Comparison of ENCODE assay signal across 18 cellular contexts in genomic region chr1:193666485-193667083, GRCh38.
DNase-seq lines count a peak whose midpoint lies in the region; ATAC-seq, FAIRE-seq and TF ChIP-seq lines count a peak whose summit lies in the region.
"Had no signal": no experiment of that assay in that cellular context is flagged by ENCODE, and none has a peak within 500 bp of the region (broad histone marks: within the 10 kb centered on the region; RNA-seq: fewer than 3 reads in every experiment).

No MANE protein-coding gene starts in this region.

- no peak for ATAC-seq in activated T-cell treated with anti-CD3 and anti-CD28 coated beads, Interleukin-2, amount 50 U/mL, for 4 hours
- peak; percentile 39 for ATAC-seq in effector memory CD8-positive, alpha-beta T cell (replicated peaks)
- no peak for ATAC-seq in GM18498 (IDR thresholded peaks at IDR 0.05; ENCODE audit: unreplicated experiment)
- ATAC-seq: A549, HepG2 had no signal

- H3K9ac ChIP-seq in endodermal cell (ENCODE audit: extremely low read depth, low read length, poor library complexity, severe bottlenecking): no peak overlapping the region

- peak overlapping the region in 6 of 7 donors; percentile 39 to 83 (median 64) for H3K27ac Mint-ChIP-seq in CD4-positive, alpha-beta memory T cell
- H3K27ac Mint-ChIP-seq in effector memory CD8-positive, alpha-beta T cell: peak overlapping the region in 1 of 2 donors; percentile 51
- H3K27ac Mint-ChIP-seq in endodermal cell: no peak overlapping the region
- H3K27ac Mint-ChIP-seq: HFFc6 had no signal

- H3K27me3 Mint-ChIP-seq in activated T-cell treated with anti-CD3 and anti-CD28 coated beads, Interleukin-2, amount 50 U/mL, for 4 hours (ENCODE audit: low read depth): no peaks in the 10 kb centered on the region
- H3K27me3 Mint-ChIP-seq in CD4-positive, alpha-beta memory T cell: no peaks in the 10 kb centered on the region
- H3K27me3 Mint-ChIP-seq in effector memory CD8-positive, alpha-beta T cell: no peaks in the 10 kb centered on the region
- no peaks in the 10 kb centered on the region for H3K27me3 Mint-ChIP-seq in endodermal cell (ENCODE audit: insufficient read depth)

- H3K4me3 Mint-ChIP-seq in activated T-cell treated with anti-CD3 and anti-CD28 coated beads, Interleukin-2, amount 50 U/mL, for 4 hours: peak overlapping the region; percentile 39
- H3K4me3 Mint-ChIP-seq in CD4-positive, alpha-beta memory T cell: peak overlapping the region; percentile 22 to 75 (median 52)
- peak overlapping the region in 1 of 2 donors; percentile 53 for H3K4me3 Mint-ChIP-seq in effector memory CD8-positive, alpha-beta T cell
- H3K4me3 Mint-ChIP-seq in endodermal cell: no peak overlapping the region
- H3K4me3 Mint-ChIP-seq: HFFc6 had no signal

- no peak overlapping the region for H3K4me3 ChIP-seq in CD4-positive, alpha-beta memory T cell (ENCODE audit: low read length in 2 of 2)
- no peak overlapping the region for H3K4me3 ChIP-seq in endodermal cell (ENCODE audit: low read length)
- H3K4me3 ChIP-seq: A549 had no signal

- H3K4me1 Mint-ChIP-seq in activated T-cell treated with anti-CD3 and anti-CD28 coated beads, Interleukin-2, amount 50 U/mL, for 4 hours (ENCODE audit: low read depth): peaks cover 9% of the 10 kb centered on the region
- peaks cover 0 to 20% (median 16%) of the 10 kb centered on the region in 4 donors for H3K4me1 Mint-ChIP-seq in CD4-positive, alpha-beta memory T cell
- H3K4me1 Mint-ChIP-seq in effector memory CD8-positive, alpha-beta T cell (ENCODE audit: low read depth in 2 of 2): peaks cover 0 to 15% of the 10 kb centered on the region in 2 donors
- H3K4me1 Mint-ChIP-seq in endodermal cell: no peaks in the 10 kb centered on the region

- TF ChIP-seq CTCF in D721Med (IDR thresholded peaks at IDR 0.05; ENCODE audit: insufficient read depth, missing control alignments): no peak
- no peak for TF ChIP-seq CTCF in endodermal cell (conservative IDR thresholded peaks at IDR 0.05)

- POLR2A ChIA-PET in CD4-positive, alpha-beta memory T cell (lab: Charles Lee; ENCODE audit: partially characterized antibody): interaction anchor here (1.6 kb wide), 1 partner anchor 186 kb away, joined by 3 read pairs; no protein-coding TSS in a partner anchor

- CTCF ChIA-PET in CD4-positive, alpha-beta memory T cell (lab: Charles Lee; ENCODE audit: partially characterized antibody): interaction anchor here (1.3 kb wide), 1 partner anchor 36 kb away, joined by 5 read pairs; no protein-coding TSS in a partner anchor

- no peaks in the 10 kb centered on the region for H3K27me3 ChIP-seq in CD4-positive, alpha-beta memory T cell (ENCODE audit: insufficient read depth, low read length)
- no peaks in the 10 kb centered on the region for H3K27me3 ChIP-seq in endodermal cell (ENCODE audit: control insufficient read depth, insufficient read depth, low read length, poor library complexity, severe bottlenecking)
- H3K27me3 ChIP-seq: BE2C had no signal

- H3K4me1 ChIP-seq in CD4-positive, alpha-beta memory T cell (ENCODE audit: insufficient read depth, low read length): no peaks in the 10 kb centered on the region
- no peaks in the 10 kb centered on the region for H3K4me1 ChIP-seq in endodermal cell (ENCODE audit: control insufficient read depth, insufficient read depth, low read length)
- H3K4me1 ChIP-seq: A549, BE2C had no signal

- peaks cover 3% of the 10 kb centered on the region for H3K9me3 Mint-ChIP-seq in activated T-cell treated with anti-CD3 and anti-CD28 coated beads, Interleukin-2, amount 50 U/mL, for 4 hours
- peaks cover 0 to 5% (median 2%) of the 10 kb centered on the region in 8 donors for H3K9me3 Mint-ChIP-seq in CD4-positive, alpha-beta memory T cell
- H3K9me3 Mint-ChIP-seq in effector memory CD8-positive, alpha-beta T cell: peaks cover 2 to 6% of the 10 kb centered on the region in 2 donors
- H3K9me3 Mint-ChIP-seq in endodermal cell: no peaks in the 10 kb centered on the region
- H3K9me3 Mint-ChIP-seq: HFFc6 had no signal

- DNase-seq in activated T-cell treated with anti-CD3 and anti-CD28 coated beads, Interleukin-2, amount 50 U/mL, for 4 hours: no peak
- no peak for DNase-seq in activated T-cell treated with anti-CD3 and anti-CD28 coated beads, Interleukin-2, amount 50 U/mL, for 1 hour
- no peak for DNase-seq in CD4-positive, alpha-beta memory T cell
- DNase-seq in D721Med (ENCODE audit: insufficient read length, low spot score) (no peak), endodermal cell (no peak)
- DNase-seq in effector memory CD8-positive, alpha-beta T cell: no peak
- DNase-seq: BE2C, DMS153, DND-41, GDM1, HCEC 1CT, HFFc6 had no signal

- peak; percentile 63 for FAIRE-seq in D721Med (lab: Jason Lieb, UNC)
- FAIRE-seq: A549, GM12892, HepG2, HTR-8/SVneo had no signal

- intact Hi-C loops in CD4-positive, alpha-beta memory T cell (cut with micrococcal nuclease): no loop called here

- no peaks in the 10 kb centered on the region for H3K9me3 ChIP-seq in CD4-positive, alpha-beta memory T cell (ENCODE audit: control insufficient read depth in 1 of 2, low read length in 2 of 2)
- H3K9me3 ChIP-seq in endodermal cell (ENCODE audit: control insufficient read depth, low read length): no peaks in the 10 kb centered on the region
- H3K9me3 ChIP-seq: A549, BE2C had no signal

- H3K36me3 Mint-ChIP-seq in activated T-cell treated with anti-CD3 and anti-CD28 coated beads, Interleukin-2, amount 50 U/mL, for 4 hours (ENCODE audit: insufficient read depth): no peaks in the 10 kb centered on the region
- H3K36me3 Mint-ChIP-seq in CD4-positive, alpha-beta memory T cell: peaks cover 3 to 7% of the 10 kb centered on the region in 2 donors
- no peaks in the 10 kb centered on the region for H3K36me3 Mint-ChIP-seq in effector memory CD8-positive, alpha-beta T cell (ENCODE audit: insufficient read depth)
- H3K36me3 Mint-ChIP-seq in endodermal cell (ENCODE audit: low read depth): no peaks in the 10 kb centered on the region

- no peaks in the 10 kb centered on the region for H3K36me3 ChIP-seq in CD4-positive, alpha-beta memory T cell (ENCODE audit: insufficient read depth, low read length)
- no peaks in the 10 kb centered on the region for H3K36me3 ChIP-seq in endodermal cell (ENCODE audit: control insufficient read depth, insufficient read depth, low read length)
- H3K36me3 ChIP-seq: BE2C had no signal

- H3K27ac ChIP-seq in CD4-positive, alpha-beta memory T cell (ENCODE audit: low read depth, low read length): no peak overlapping the region
- H3K27ac ChIP-seq in endodermal cell (ENCODE audit: low read depth, low read length): no peak overlapping the region
- H3K27ac ChIP-seq: A549, C4-2B had no signal

- 93 to 94% methylated on average over 4 to 7 of the region's 7 CpGs for WGBS in endodermal cell (ENCODE audit: insufficient coverage in 1 of 2, insufficient read length in 1 of 2), 2 experiments
